In the genomic region with DNA sequence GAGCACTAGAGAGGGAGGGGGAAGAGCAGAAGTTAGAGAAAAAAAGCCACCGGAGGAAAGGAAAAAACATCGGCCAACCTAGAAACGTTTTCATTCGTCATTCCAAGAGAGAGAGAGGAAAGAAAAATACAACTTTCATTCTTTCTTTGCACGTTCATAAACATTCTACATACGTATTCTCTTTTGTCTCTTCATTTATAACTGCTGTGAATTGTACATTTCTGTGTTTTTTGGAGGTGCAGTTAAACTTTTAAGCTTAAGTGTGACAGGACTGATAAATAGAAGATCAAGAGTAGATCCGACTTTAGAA, we compare ENCODE assay signal across 1 cellular context.
TF ChIP-seq lines count a peak whose summit lies in the region.

No MANE protein-coding gene starts in this region.

TF ChIP-seq in HepG2, 621 proteins besides CTCF, POLR2A, EP300 and RAD21:
- TF ChIP-seq TAF1 (CRISPR knock-in tag; IDR thresholded peaks at IDR 0.05) = no peak
- TF ChIP-seq, protein P1, sequence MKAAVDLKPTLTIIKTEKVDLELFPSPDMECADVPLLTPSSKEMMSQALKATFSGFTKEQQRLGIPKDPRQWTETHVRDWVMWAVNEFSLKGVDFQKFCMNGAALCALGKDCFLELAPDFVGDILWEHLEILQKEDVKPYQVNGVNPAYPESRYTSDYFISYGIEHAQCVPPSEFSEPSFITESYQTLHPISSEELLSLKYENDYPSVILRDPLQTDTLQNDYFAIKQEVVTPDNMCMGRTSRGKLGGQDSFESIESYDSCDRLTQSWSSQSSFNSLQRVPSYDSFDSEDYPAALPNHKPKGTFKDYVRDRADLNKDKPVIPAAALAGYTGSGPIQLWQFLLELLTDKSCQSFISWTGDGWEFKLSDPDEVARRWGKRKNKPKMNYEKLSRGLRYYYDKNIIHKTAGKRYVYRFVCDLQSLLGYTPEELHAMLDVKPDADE (CRISPR knock-in tag; IDR thresholded peaks at IDR 0.05) = no peak
- TF ChIP-seq SCMH1 (CRISPR knock-in tag; IDR thresholded peaks at IDR 0.05; ENCODE audit: borderline replicate concordance) = no peak
- TF ChIP-seq ZBTB42 (CRISPR knock-in tag; IDR thresholded peaks at IDR 0.05) = no peak
- TF ChIP-seq, protein P2, sequence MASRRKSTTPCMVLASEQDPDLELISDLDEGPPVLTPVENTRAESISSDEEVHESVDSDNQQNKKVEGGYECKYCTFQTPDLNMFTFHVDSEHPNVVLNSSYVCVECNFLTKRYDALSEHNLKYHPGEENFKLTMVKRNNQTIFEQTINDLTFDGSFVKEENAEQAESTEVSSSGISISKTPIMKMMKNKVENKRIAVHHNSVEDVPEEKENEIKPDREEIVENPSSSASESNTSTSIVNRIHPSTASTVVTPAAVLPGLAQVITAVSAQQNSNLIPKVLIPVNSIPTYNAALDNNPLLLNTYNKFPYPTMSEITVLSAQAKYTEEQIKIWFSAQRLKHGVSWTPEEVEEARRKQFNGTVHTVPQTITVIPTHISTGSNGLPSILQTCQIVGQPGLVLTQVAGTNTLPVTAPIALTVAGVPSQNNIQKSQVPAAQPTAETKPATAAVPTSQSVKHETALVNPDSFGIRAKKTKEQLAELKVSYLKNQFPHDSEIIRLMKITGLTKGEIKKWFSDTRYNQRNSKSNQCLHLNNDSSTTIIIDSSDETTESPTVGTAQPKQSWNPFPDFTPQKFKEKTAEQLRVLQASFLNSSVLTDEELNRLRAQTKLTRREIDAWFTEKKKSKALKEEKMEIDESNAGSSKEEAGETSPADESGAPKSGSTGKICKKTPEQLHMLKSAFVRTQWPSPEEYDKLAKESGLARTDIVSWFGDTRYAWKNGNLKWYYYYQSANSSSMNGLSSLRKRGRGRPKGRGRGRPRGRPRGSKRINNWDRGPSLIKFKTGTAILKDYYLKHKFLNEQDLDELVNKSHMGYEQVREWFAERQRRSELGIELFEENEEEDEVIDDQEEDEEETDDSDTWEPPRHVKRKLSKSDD (CRISPR knock-in tag; IDR thresholded peaks at IDR 0.05; ENCODE audit: low read depth) = no peak
- TF ChIP-seq ZSCAN22 (CRISPR knock-in tag; IDR thresholded peaks at IDR 0.05) = no peak
- TF ChIP-seq, protein P3, sequence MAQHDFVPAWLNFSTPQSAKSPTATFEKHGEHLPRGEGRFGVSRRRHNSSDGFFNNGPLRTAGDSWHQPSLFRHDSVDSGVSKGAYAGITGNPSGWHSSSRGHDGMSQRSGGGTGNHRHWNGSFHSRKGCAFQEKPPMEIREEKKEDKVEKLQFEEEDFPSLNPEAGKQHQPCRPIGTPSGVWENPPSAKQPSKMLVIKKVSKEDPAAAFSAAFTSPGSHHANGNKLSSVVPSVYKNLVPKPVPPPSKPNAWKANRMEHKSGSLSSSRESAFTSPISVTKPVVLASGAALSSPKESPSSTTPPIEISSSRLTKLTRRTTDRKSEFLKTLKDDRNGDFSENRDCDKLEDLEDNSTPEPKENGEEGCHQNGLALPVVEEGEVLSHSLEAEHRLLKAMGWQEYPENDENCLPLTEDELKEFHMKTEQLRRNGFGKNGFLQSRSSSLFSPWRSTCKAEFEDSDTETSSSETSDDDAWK (CRISPR knock-in tag; IDR thresholded peaks at IDR 0.05) = no peak
- peak; percentile 85; the same call in 1 of the 2 replicates for TF ChIP-seq ZNF263 (CRISPR knock-in tag; IDR thresholded peaks at IDR 0.05)
- TF ChIP-seq ZNF879 (CRISPR knock-in tag; IDR thresholded peaks at IDR 0.05) = no peak
- TF ChIP-seq, protein P4, sequence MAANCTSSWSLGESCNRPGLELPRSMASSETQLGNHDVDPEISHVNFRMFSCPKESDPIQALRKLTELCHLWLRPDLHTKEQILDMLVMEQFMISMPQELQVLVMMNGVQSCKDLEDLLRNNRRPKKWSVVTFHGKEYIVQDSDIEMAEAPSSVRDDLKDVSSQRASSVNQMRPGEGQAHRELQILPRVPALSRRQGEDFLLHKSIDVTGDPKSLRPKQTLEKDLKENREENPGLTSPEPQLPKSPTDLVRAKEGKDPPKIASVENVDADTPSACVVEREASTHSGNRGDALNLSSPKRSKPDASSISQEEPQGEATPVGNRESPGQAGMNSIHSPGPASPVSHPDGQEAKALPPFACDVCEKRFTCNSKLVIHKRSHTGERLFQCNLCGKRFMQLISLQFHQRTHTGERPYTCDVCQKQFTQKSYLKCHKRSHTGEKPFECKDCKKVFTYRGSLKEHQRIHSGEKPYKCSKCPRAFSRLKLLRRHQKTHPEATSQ (CRISPR knock-in tag; IDR thresholded peaks at IDR 0.05; ENCODE audit: borderline replicate concordance) = no peak
- TF ChIP-seq MAF1 (CRISPR knock-in tag; IDR thresholded peaks at IDR 0.05; ENCODE audit: borderline replicate concordance) = no peak
- TF ChIP-seq NRL (CRISPR knock-in tag; IDR thresholded peaks at IDR 0.05; ENCODE audit: borderline replicate concordance) = no peak
- no peak for TF ChIP-seq SOX5 (CRISPR knock-in tag; IDR thresholded peaks at IDR 0.05; ENCODE audit: borderline replicate concordance)
- peak in 1 of 2 experiments; percentile 12; a peak in 1 of 4 replicates for TF ChIP-seq KLF16 (CRISPR knock-in tag; IDR thresholded peaks at IDR 0.05)
- TF ChIP-seq, protein P5, sequence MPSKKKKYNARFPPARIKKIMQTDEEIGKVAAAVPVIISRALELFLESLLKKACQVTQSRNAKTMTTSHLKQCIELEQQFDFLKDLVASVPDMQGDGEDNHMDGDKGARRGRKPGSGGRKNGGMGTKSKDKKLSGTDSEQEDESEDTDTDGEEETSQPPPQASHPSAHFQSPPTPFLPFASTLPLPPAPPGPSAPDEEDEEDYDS (CRISPR knock-in tag; IDR thresholded peaks at IDR 0.05) = 0 out of 2 replicates have a peak, but pooled peaks have one; percentile 6
- TF ChIP-seq SALL2 (CRISPR knock-in tag; IDR thresholded peaks at IDR 0.05) = no peak
- no peak for TF ChIP-seq HNRNPL (IDR thresholded peaks at IDR 0.05; ENCODE audit: low read depth, low read length)
- TF ChIP-seq ZNF44 (CRISPR knock-in tag; IDR thresholded peaks at IDR 0.05) = no peak
- TF ChIP-seq SMARCC2 (IDR thresholded peaks at IDR 0.05) = no peak
- no peak for TF ChIP-seq ZFP41 (CRISPR knock-in tag; IDR thresholded peaks at IDR 0.05; ENCODE audit: borderline replicate concordance)
- no peak for TF ChIP-seq RORA (CRISPR knock-in tag; IDR thresholded peaks at IDR 0.05)
- no peak for TF ChIP-seq BRD4 (CRISPR knock-in tag; IDR thresholded peaks at IDR 0.05)
- no peak for TF ChIP-seq HOXA9 (CRISPR knock-in tag; IDR thresholded peaks at IDR 0.05; ENCODE audit: borderline replicate concordance)
- no peak for TF ChIP-seq MYNN (CRISPR knock-in tag; IDR thresholded peaks at IDR 0.05; ENCODE audit: low read depth)
- TF ChIP-seq, protein P6, sequence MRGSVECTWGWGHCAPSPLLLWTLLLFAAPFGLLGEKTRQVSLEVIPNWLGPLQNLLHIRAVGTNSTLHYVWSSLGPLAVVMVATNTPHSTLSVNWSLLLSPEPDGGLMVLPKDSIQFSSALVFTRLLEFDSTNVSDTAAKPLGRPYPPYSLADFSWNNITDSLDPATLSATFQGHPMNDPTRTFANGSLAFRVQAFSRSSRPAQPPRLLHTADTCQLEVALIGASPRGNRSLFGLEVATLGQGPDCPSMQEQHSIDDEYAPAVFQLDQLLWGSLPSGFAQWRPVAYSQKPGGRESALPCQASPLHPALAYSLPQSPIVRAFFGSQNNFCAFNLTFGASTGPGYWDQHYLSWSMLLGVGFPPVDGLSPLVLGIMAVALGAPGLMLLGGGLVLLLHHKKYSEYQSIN (CRISPR knock-in tag; IDR thresholded peaks at IDR 0.05; ENCODE audit: borderline replicate concordance) = no peak
- TF ChIP-seq ZNF143 (CRISPR knock-in tag; IDR thresholded peaks at IDR 0.05) = no peak
- TF ChIP-seq KDM5A (IDR thresholded peaks at IDR 0.05; ENCODE audit: borderline replicate concordance, low read length) = peak; percentile 59; the same call in 1 of the 2 replicates
- TF ChIP-seq PHF20 (CRISPR knock-in tag; IDR thresholded peaks at IDR 0.05) = no peak
- TF ChIP-seq, protein P7, sequence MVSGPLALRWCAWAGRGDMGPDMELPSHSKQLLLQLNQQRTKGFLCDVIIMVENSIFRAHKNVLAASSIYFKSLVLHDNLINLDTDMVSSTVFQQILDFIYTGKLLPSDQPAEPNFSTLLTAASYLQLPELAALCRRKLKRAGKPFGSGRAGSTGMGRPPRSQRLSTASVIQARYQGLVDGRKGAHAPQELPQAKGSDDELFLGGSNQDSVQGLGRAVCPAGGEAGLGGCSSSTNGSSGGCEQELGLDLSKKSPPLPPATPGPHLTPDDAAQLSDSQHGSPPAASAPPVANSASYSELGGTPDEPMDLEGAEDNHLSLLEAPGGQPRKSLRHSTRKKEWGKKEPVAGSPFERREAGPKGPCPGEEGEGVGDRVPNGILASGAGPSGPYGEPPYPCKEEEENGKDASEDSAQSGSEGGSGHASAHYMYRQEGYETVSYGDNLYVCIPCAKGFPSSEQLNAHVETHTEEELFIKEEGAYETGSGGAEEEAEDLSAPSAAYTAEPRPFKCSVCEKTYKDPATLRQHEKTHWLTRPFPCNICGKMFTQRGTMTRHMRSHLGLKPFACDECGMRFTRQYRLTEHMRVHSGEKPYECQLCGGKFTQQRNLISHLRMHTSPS (CRISPR knock-in tag; IDR thresholded peaks at IDR 0.05; ENCODE audit: low read depth) = no peak
- no peak for TF ChIP-seq ZFP90 (CRISPR knock-in tag; IDR thresholded peaks at IDR 0.05; ENCODE audit: borderline replicate concordance)
- TF ChIP-seq, protein P8, sequence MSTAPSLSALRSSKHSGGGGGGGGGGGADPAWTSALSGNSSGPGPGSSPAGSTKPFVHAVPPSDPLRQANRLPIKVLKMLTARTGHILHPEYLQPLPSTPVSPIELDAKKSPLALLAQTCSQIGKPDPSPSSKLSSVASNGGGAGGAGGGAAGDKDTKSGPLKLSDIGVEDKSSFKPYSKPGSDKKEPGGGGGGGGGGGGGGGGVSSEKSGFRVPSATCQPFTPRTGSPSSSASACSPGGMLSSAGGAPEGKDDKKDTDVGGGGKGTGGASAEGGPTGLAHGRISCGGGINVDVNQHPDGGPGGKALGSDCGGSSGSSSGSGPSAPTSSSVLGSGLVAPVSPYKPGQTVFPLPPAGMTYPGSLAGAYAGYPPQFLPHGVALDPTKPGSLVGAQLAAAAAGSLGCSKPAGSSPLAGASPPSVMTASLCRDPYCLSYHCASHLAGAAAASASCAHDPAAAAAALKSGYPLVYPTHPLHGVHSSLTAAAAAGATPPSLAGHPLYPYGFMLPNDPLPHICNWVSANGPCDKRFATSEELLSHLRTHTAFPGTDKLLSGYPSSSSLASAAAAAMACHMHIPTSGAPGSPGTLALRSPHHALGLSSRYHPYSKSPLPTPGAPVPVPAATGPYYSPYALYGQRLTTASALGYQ (CRISPR knock-in tag; IDR thresholded peaks at IDR 0.05) = no peak
- TF ChIP-seq POLR2G (IDR thresholded peaks at IDR 0.05; ENCODE audit: low read depth, low read length) = no peak
- TF ChIP-seq NCOA1 (CRISPR knock-in tag; IDR thresholded peaks at IDR 0.05) = no peak
- no peak for TF ChIP-seq TCF7L2 (IDR thresholded peaks at IDR 0.05; ENCODE audit: low read depth, low read length)
- no peak for TF ChIP-seq SALL1 (CRISPR knock-in tag; IDR thresholded peaks at IDR 0.05)
- TF ChIP-seq GFI1 (CRISPR knock-in tag; IDR thresholded peaks at IDR 0.05; ENCODE audit: borderline replicate concordance) = 0 out of 2 replicates have a peak, but pooled peaks have one; percentile 36
- TF ChIP-seq SPEN (CRISPR knock-in tag; IDR thresholded peaks at IDR 0.05; ENCODE audit: low read depth) = no peak
- TF ChIP-seq, protein P9, sequence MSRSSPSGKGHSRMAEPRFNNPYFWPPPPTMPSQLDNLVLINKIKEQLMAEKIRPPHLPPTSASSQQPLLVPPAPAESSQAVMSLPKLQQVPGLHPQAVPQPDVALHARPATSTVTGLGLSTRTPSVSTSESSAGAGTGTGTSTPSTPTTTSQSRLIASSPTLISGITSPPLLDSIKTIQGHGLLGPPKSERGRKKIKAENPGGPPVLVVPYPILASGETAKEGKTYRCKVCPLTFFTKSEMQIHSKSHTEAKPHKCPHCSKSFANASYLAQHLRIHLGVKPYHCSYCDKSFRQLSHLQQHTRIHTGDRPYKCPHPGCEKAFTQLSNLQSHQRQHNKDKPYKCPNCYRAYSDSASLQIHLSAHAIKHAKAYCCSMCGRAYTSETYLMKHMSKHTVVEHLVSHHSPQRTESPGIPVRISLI (CRISPR knock-in tag; IDR thresholded peaks at IDR 0.05; ENCODE audit: borderline replicate concordance) = peak; percentile 49
- TF ChIP-seq RBFOX2 (IDR thresholded peaks at IDR 0.05; ENCODE audit: low read depth, low read length) = no peak
